ENCODE assay signal across 17 cellular contexts in the genomic region with DNA sequence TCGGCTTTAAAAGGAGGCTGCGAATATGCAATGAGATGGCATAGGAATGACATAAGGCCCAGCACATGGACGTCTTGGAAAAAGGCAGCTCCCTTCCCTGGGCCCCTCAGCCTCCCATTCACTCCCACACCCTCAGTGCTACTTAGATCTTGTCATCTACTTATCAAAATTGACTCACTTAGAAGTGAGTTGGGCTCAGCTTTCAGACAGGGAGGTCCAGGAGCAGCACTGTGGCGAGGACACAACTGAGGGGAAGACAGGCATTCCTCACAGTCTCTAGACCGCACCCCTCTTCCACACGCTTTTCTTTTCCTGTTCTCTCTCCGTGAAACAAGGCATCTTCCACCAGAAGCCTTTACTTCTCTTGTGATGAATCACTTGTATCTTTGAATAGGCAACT. TPM values are rescaled to one million over a fixed set of nuclear protein-coding genes. Genes with fewer than 3 reads are reported as not detected.
DNase-seq lines count a peak whose midpoint lies in the region; ATAC-seq, FAIRE-seq and TF ChIP-seq lines count a peak whose summit lies in the region.
"Had no signal": no experiment of that assay in that cellular context is flagged by ENCODE, and none has a peak within 500 bp of the region (broad histone marks: within the 10 kb centered on the region; RNA-seq: fewer than 3 reads in every experiment).

No MANE protein-coding gene starts in this region.

- H3K36me3 Mint-ChIP-seq in activated CD4-positive, alpha-beta T cell treated with anti-CD3 and anti-CD28 coated beads, Interleukin-2, amount 10 ng/mL, durations not matched to agents 24 days and 14 days (ENCODE audit: low read depth): no peaks in the 10 kb centered on the region
- H3K36me3 Mint-ChIP-seq in activated CD4-positive, alpha-beta T cell treated with anti-CD3 and anti-CD28 coated beads for 36 hours (ENCODE audit: low read depth): no peaks in the 10 kb centered on the region
- no peaks in the 10 kb centered on the region for H3K36me3 Mint-ChIP-seq in endothelial cell (ENCODE audit: low read depth, unreplicated experiment)
- H3K36me3 Mint-ChIP-seq: CD4-positive, alpha-beta memory T cell had no signal

- no peaks in the 10 kb centered on the region for H3K23me2 ChIP-seq in H1 (ENCODE audit: low read depth, low read length)

- no peak overlapping the region for H2BK5ac ChIP-seq in H1 (ENCODE audit: low read depth, low read length)

- no peaks in the 10 kb centered on the region for H3K79me1 ChIP-seq in H1 (ENCODE audit: low read depth, low read length)

- peaks cover 0 to 8% (median 4%) of the 10 kb centered on the region in 4 experiments; a peak in 5 of 7 replicates for H3K4me1 ChIP-seq in H1 (replicated peaks in 1 of 4; ENCODE audit: control insufficient read depth in 3 of 4, insufficient read depth in 4 of 4, low read length in 3 of 4)
- H3K4me1 ChIP-seq: A549 had no signal

- CTCF ChIA-PET in activated CD4-positive, alpha-beta T cell treated with anti-CD3 and anti-CD28 coated beads for 36 hours (lab: Charles Lee): interaction anchor here (0.5 to 4.5 kb wide), 41 partner anchors 9 to 346 kb away, joined by 3 to 52 read pairs (median 6); a partner anchor contains a TSS
- CTCF ChIA-PET in H1 (lab: Charles Lee; ENCODE audit: partially characterized antibody): interaction anchor here (0.6 to 5.1 kb wide), 26 partner anchors 12 to 723 kb away, joined by 3 to 50 read pairs (median 4); no protein-coding TSS in a partner anchor

- H4K91ac ChIP-seq in H1 (replicated peaks; ENCODE audit: insufficient read length, low read length): no peak overlapping the region

- peak overlapping the region; percentile 51; the same call in 1 of the 2 replicates for H2AFZ ChIP-seq in H1 (ENCODE audit: low read length)

- H2BK120ac ChIP-seq in H1 (replicated peaks; ENCODE audit: low read depth, low read length): no peak overlapping the region

- H3K9me3 ChIP-seq in H1 (ENCODE audit: insufficient read depth in 2 of 2, low read depth in 1 of 2, low read length in 1 of 2): no peaks in the 10 kb centered on the region
- H3K9me3 ChIP-seq: A549 had no signal

- H3K14ac ChIP-seq in H1 (ENCODE audit: insufficient read length): no peak overlapping the region

- no peak overlapping the region for H3K4me2 ChIP-seq in H1 (ENCODE audit: insufficient read depth in 1 of 2, low read depth in 2 of 2, low read length in 2 of 2)
- H3K4me2 ChIP-seq: A549 had no signal

- TF ChIP-seq POLR2A in H1 (IDR thresholded peaks at IDR 0.05; ENCODE audit: control extremely low read depth in 1 of 2, low read depth in 2 of 2, low read length in 2 of 2): no peak

- no peak overlapping the region for H4K5ac ChIP-seq in H1 (ENCODE audit: insufficient read length, low read depth, low read length)

- TF ChIP-seq EP300 in H1 (IDR thresholded peaks at IDR 0.05; ENCODE audit: borderline replicate concordance in 1 of 2, low read depth in 2 of 2, low read length in 2 of 2): no peak

- WGBS in H1 (ENCODE audit: extremely low coverage in 1 of 2, insufficient coverage in 1 of 2, insufficient read length in 1 of 2, insufficient replicate concordance in 2 of 2, low coverage in 1 of 2, low lambda C conversion rate in 2 of 2, missing lambda C conversion rate in 1 of 2), 2 experiments: 82% methylated on average over 7 of the region's 7 CpGs; no CpG with 5 or more reads in 1 of the 2 experiments

- H2AK5ac ChIP-seq in H1 (ENCODE audit: low read depth, low read length): no peak overlapping the region

- no peak overlapping the region for H3K56ac ChIP-seq in H1 (replicated peaks; ENCODE audit: insufficient read length, low read depth, low read length)

- POLR2A ChIA-PET in activated CD4-positive, alpha-beta T cell treated with anti-CD3 and anti-CD28 coated beads for 36 hours (lab: Charles Lee): no interaction called here
- POLR2A ChIA-PET in H1 (lab: Charles Lee; ENCODE audit: partially characterized antibody): no interaction called here

- H3K4ac ChIP-seq in H1 (replicated peaks; ENCODE audit: insufficient read length, low read depth, low read length): no peak overlapping the region

- no peaks in the 10 kb centered on the region for H3K27me3 Mint-ChIP-seq in activated CD4-positive, alpha-beta T cell treated with anti-CD3 and anti-CD28 coated beads, Interleukin-2, amount 10 ng/mL, durations not matched to agents 24 days and 14 days
- H3K27me3 Mint-ChIP-seq in activated CD4-positive, alpha-beta T cell treated with anti-CD3 and anti-CD28 coated beads for 36 hours: no peaks in the 10 kb centered on the region
- peaks cover 2% of the 10 kb centered on the region for H3K27me3 Mint-ChIP-seq in endothelial cell (ENCODE audit: unreplicated experiment)
- H3K27me3 Mint-ChIP-seq: CD4-positive, alpha-beta memory T cell had no signal

- FAIRE-seq in H1 (lab: Jason Lieb, UNC): no peak
- FAIRE-seq: A549 had no signal

- H3K4me3 ChIP-seq in H1 (ENCODE audit: extremely low read depth in 1 of 4, insufficient read depth in 2 of 4, low read depth in 3 of 4, low read length in 4 of 4): no peak overlapping the region
- H3K4me3 ChIP-seq: A549 had no signal

- H3K18ac ChIP-seq in H1 (ENCODE audit: extremely low read depth, low read length): no peak overlapping the region

- H3K27ac ChIP-seq in H1 (ENCODE audit: low read depth, low read length): no peak overlapping the region
- H3K27ac ChIP-seq: 22Rv1, A549, C4-2B had no signal

- intact Hi-C loops in activated CD4-positive, alpha-beta T cell treated with anti-CD3 and anti-CD28 coated beads, Interleukin-2, amount 10 ng/mL, durations not matched to agents 24 days and 14 days (cut with micrococcal nuclease): loop anchor here (1.0 kb wide), 5 partner anchors 22 to 327 kb away; no protein-coding TSS in a partner anchor
- intact Hi-C loops in activated CD4-positive, alpha-beta T cell treated with anti-CD3 and anti-CD28 coated beads for 36 hours (cut with DNase I, micrococcal nuclease): loop anchor here (1.0 to 5.0 kb wide), 8 partner anchors 27 to 327 kb away; no protein-coding TSS in a partner anchor
- intact Hi-C loops in left ventricle myocardium superior (cut with micrococcal nuclease): loop anchor here (5.0 kb wide), 2 partner anchors 212 to 277 kb away; no protein-coding TSS in a partner anchor

- H3K4me1 Mint-ChIP-seq in activated CD4-positive, alpha-beta T cell treated with anti-CD3 and anti-CD28 coated beads, Interleukin-2, amount 10 ng/mL, durations not matched to agents 24 days and 14 days: peaks cover 31% of the 10 kb centered on the region
- peaks cover 24% of the 10 kb centered on the region for H3K4me1 Mint-ChIP-seq in activated CD4-positive, alpha-beta T cell treated with anti-CD3 and anti-CD28 coated beads for 36 hours
- H3K4me1 Mint-ChIP-seq in endothelial cell (ENCODE audit: unreplicated experiment): peaks cover 10% of the 10 kb centered on the region

- H3K9me3 Mint-ChIP-seq in activated CD4-positive, alpha-beta T cell treated with anti-CD3 and anti-CD28 coated beads, Interleukin-2, amount 10 ng/mL, durations not matched to agents 24 days and 14 days: no peaks in the 10 kb centered on the region
- H3K9me3 Mint-ChIP-seq in activated CD4-positive, alpha-beta T cell treated with anti-CD3 and anti-CD28 coated beads for 36 hours (ENCODE audit: low read depth): no peaks in the 10 kb centered on the region
- no peaks in the 10 kb centered on the region for H3K9me3 Mint-ChIP-seq in endothelial cell (ENCODE audit: unreplicated experiment)
- H3K9me3 Mint-ChIP-seq: CD4-positive, alpha-beta memory T cell; H9 had no signal

- DNase-seq in activated CD4-positive, alpha-beta T cell treated with anti-CD3 and anti-CD28 coated beads, Interleukin-2, amount 10 ng/mL, durations not matched to agents 24 days and 14 days: peak; percentile 52
- DNase-seq in activated CD4-positive, alpha-beta T cell treated with anti-CD3 and anti-CD28 coated beads for 36 hours: no peak
- DNase-seq in H1 (ENCODE audit: low read depth in 1 of 2, low spot score in 2 of 2): no peak
- DNase-seq in left kidney (ENCODE audit: low read depth, low spot score): peak; percentile 43
- no peak for DNase-seq in NCI-H2227 treated with DMSO at 0.1 percent for 48 hours (lab: John Stamatoyannopoulos, UW)
- DNase-seq in endothelial cell (ENCODE audit: low spot score): no peak
- no peak for DNase-seq in left ventricle myocardium superior
- DNase-seq: AML-193; CD4-positive, alpha-beta memory T cell; DMS153; GF-D8; GOT3; H9 had no signal

- 0 out of 2 replicates have a peak overlapping the region, but pooled peaks have one; percentile 21 for H2BK12ac ChIP-seq in H1 (ENCODE audit: low read depth, low read length)

- TF ChIP-seq CTCF in H1 (IDR thresholded peaks at IDR 0.05; ENCODE audit: control extremely low read depth in 1 of 3, insufficient read depth in 1 of 3, low read depth in 1 of 3, low read length in 3 of 3) (no peak), endothelial cell (IDR thresholded peaks at IDR 0.05; ENCODE audit: unreplicated experiment) (no peak)

- H3K27me3 ChIP-seq in H1 (replicated peaks in 1 of 4; ENCODE audit: control insufficient read depth in 3 of 4, extremely low read depth in 1 of 4, insufficient read depth in 3 of 4, low read length in 3 of 4): no peaks in the 10 kb centered on the region; a peak in 1 of 7 replicates

- H4K20me1 ChIP-seq in H1 (replicated peaks in 1 of 2; ENCODE audit: control insufficient read depth in 1 of 2, insufficient read depth in 2 of 2, low read length in 2 of 2): no peaks in the 10 kb centered on the region

- H2BK20ac ChIP-seq in H1 (ENCODE audit: low read length): no peak overlapping the region

- H4K8ac ChIP-seq in H1 (ENCODE audit: extremely low read depth, insufficient read depth, low read length): no peak overlapping the region

- no peaks in the 10 kb centered on the region for H3K79me2 ChIP-seq in H1 (ENCODE audit: control insufficient read depth in 1 of 2, insufficient read depth in 2 of 2, low read length in 2 of 2)

- H3K27ac Mint-ChIP-seq in activated CD4-positive, alpha-beta T cell treated with anti-CD3 and anti-CD28 coated beads, Interleukin-2, amount 10 ng/mL, durations not matched to agents 24 days and 14 days: no peak overlapping the region
- H3K27ac Mint-ChIP-seq in activated CD4-positive, alpha-beta T cell treated with anti-CD3 and anti-CD28 coated beads for 36 hours: no peak overlapping the region
- no peak overlapping the region for H3K27ac Mint-ChIP-seq in endothelial cell (ENCODE audit: unreplicated experiment)
- H3K27ac Mint-ChIP-seq: H9 had no signal

- no peaks in the 10 kb centered on the region for H3K36me3 ChIP-seq in H1 (ENCODE audit: control insufficient read depth in 2 of 4, insufficient read depth in 4 of 4, low read length in 3 of 4)

- H3K9ac ChIP-seq in H1 (replicated peaks in 1 of 4; ENCODE audit: extremely low read depth in 1 of 4, low read depth in 3 of 4, low read length in 3 of 4): no peak overlapping the region

- ATAC-seq in activated CD4-positive, alpha-beta T cell treated with anti-CD3 and anti-CD28 coated beads for 36 hours: no peak
- ATAC-seq in HG02759 (IDR thresholded peaks at IDR 0.05; ENCODE audit: unreplicated experiment): no peak
- ATAC-seq in left ventricle myocardium superior: no peak

- no peak overlapping the region for H3K4me3 Mint-ChIP-seq in activated CD4-positive, alpha-beta T cell treated with anti-CD3 and anti-CD28 coated beads, Interleukin-2, amount 10 ng/mL, durations not matched to agents 24 days and 14 days
- no peak overlapping the region for H3K4me3 Mint-ChIP-seq in activated CD4-positive, alpha-beta T cell treated with anti-CD3 and anti-CD28 coated beads for 36 hours
- no peak overlapping the region for H3K4me3 Mint-ChIP-seq in endothelial cell (ENCODE audit: unreplicated experiment)
- H3K4me3 Mint-ChIP-seq: CD4-positive, alpha-beta memory T cell; H9 had no signal

- H3K23ac ChIP-seq in H1 (ENCODE audit: insufficient read length): no peak overlapping the region

- no peak for TF ChIP-seq RAD21 in H1 (IDR thresholded peaks at IDR 0.05 in 1 of 2, conservative IDR thresholded peaks at IDR 0.05 in 1 of 2; ENCODE audit: low read depth in 2 of 2, low read length in 2 of 2)

- no peak overlapping the region for H2BK15ac ChIP-seq in H1 (ENCODE audit: low read length)

RNA-seq across cellular contexts. Expression of a gene that starts 31.2 kb away (rescaled TPM):
- 44.7 and 47.4 TPM in 2 replicates for total RNA-seq in activated CD4-positive, alpha-beta T cell treated with anti-CD3 and anti-CD28 coated beads, Interleukin-2, amount 10 ng/mL, durations not matched to agents 24 days and 14 days
- 10 to 100 TPM; 46.9 to 49.3 TPM for total RNA-seq in activated CD4-positive, alpha-beta T cell treated with anti-CD3 and anti-CD28 coated beads for 36 hours
- total RNA-seq in H1 (2021; fragmentation: NEBNext Ultra II Directional; extraction: Animal tissue kit (Norgen Biotek cat#: 25700)): 9.9 and 11.8 TPM in 2 replicates
- polyA plus RNA-seq in H1 (2011; rRNA removed): 3.4 and 6.5 TPM in 2 replicates
- 6.7 TPM for polyA plus RNA-seq in H1 (2011; cell fraction: cytosol; rRNA removed)
- 5.1 TPM for polyA plus RNA-seq in H1 (2011; cell fraction: nucleus; rRNA removed)
- polyA plus RNA-seq in H1 (2012, experiment 1 of 2): 5.3 to 12.8 TPM (median 8.8 TPM) in 4 replicates
- polyA plus RNA-seq in H1 (2012, experiment 2 of 2): 0.60 TPM
- 6.0 TPM for polyA plus RNA-seq in H1 (2013, experiment 1 of 2)
- polyA plus RNA-seq in H1 (2013, experiment 2 of 2): 5.0 TPM
- 12.0 and 26.3 TPM in 2 replicates for polyA minus RNA-seq in H1 (2011; rRNA and poly(A)+ RNA removed)
- polyA minus RNA-seq in H1 (2011; cell fraction: cytosol; rRNA and poly(A)+ RNA removed): 10.3 TPM
- 6.9 TPM for polyA minus RNA-seq in H1 (2011; cell fraction: nucleus; rRNA and poly(A)+ RNA removed)
- 18.4 TPM for total RNA-seq in endothelial cell (ENCODE audit: unreplicated experiment)
- 5.2 TPM for total RNA-seq in left ventricle myocardium superior

Comparison
In these comparisons a context has a peak if more than half of its experiments do, and no peak if none do; other contexts are left out.
1. DNase-seq: peak in activated CD4-positive, alpha-beta T cell treated with anti-CD3 and anti-CD28 coated beads, Interleukin-2, amount 10 ng/mL, durations not matched to agents 24 days and 14 days (single experiment) and left kidney (single experiment); none in activated CD4-positive, alpha-beta T cell treated with anti-CD3 and anti-CD28 coated beads for 36 hours (single experiment), H1 (0 of 2), NCI-H2227 treated with DMSO at 0.1 percent for 48 hours (single experiment), endothelial cell (single experiment) and left ventricle myocardium superior (single experiment).